In the genomic region with DNA sequence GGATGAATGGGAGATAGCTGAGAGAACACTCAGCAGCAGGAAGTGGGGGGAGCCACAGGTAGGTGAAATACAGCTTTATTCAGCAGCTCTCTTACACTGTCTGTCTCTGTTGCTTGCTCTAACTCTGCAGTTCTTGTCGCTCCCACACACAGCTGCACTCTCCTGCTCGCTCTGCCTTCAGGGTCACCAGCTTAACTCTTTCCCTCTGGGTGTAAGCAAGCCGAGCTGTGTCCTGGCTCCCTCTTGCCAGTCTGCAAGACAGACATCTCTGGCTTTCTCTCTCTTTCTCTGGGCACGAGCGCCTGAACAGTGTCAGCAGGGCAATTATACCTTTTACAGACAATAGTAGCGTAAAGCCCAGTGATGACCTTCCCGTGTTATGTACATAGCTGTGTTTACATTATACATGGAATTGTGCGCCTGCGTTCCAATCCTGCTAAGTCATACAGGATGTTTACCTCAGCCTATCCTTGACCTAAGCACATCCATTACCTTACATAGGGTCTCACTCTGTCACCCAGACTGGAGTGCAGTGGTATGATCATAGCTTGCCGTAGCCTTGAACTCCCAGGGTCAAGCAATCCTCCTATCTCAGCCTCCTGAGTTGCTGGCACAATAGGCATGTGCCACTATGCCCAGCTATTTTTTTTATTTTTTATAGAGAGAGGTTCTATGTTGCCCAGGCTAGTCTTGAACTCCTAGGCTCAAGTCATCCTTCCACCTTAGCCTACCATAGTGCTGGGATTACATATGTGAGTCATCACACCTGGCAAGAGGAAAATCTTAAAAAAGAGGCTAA, we compare ENCODE assay signal across 1 cellular context.
A peak's percentile ranks its signal among the peaks of the same experiment; 100 is the strongest.
TF ChIP-seq lines count a peak whose summit lies in the region.

No MANE protein-coding gene starts in this region.

TF ChIP-seq in HepG2, 621 proteins besides CTCF, POLR2A, EP300 and RAD21 (continued from another document and continues in another):
- TF ChIP-seq GRHL1 (CRISPR knock-in tag; conservative IDR thresholded peaks at IDR 0.05) (no peak), KAT7 (CRISPR knock-in tag; IDR thresholded peaks at IDR 0.05; ENCODE audit: borderline replicate concordance) (peak; percentile 86; the same call in 1 of the 2 replicates), ZNF570 (CRISPR knock-in tag; IDR thresholded peaks at IDR 0.05; ENCODE audit: borderline replicate concordance) (peak; percentile 84; the same call in 1 of the 2 replicates), MYNN (CRISPR knock-in tag; IDR thresholded peaks at IDR 0.05; ENCODE audit: low read depth) (peak; percentile 69; the same call in 1 of the 2 replicates), ZNF552 (CRISPR knock-in tag; IDR thresholded peaks at IDR 0.05; ENCODE audit: borderline replicate concordance) (peak; percentile 72; the same call in 1 of the 2 replicates), RFXANK (CRISPR knock-in tag; IDR thresholded peaks at IDR 0.05) (peak; percentile 89), ZNF598 (CRISPR knock-in tag; IDR thresholded peaks at IDR 0.05; ENCODE audit: borderline replicate concordance) (peak; percentile 83), ZKSCAN5 (CRISPR knock-in tag; IDR thresholded peaks at IDR 0.05) (0 out of 2 replicates have a peak, but pooled peaks have one; percentile 71), MYC (CRISPR knock-in tag; IDR thresholded peaks at IDR 0.05; ENCODE audit: borderline replicate concordance) (peak; percentile 43; the same call in 1 of the 2 replicates), GLI4 (CRISPR knock-in tag; IDR thresholded peaks at IDR 0.05; ENCODE audit: borderline replicate concordance) (0 out of 2 replicates have a peak, but pooled peaks have one; percentile 70), SP2 (CRISPR knock-in tag; IDR thresholded peaks at IDR 0.05) (no peak), SMAD3 (CRISPR knock-in tag; IDR thresholded peaks at IDR 0.05) (peak; percentile 99), CAMTA2 (CRISPR knock-in tag; IDR thresholded peaks at IDR 0.05; ENCODE audit: borderline replicate concordance) (peak; percentile 86; the same call in 1 of the 2 replicates), MTF2 (CRISPR knock-in tag; IDR thresholded peaks at IDR 0.05; ENCODE audit: borderline replicate concordance) (no peak), ZNF431 (CRISPR knock-in tag; IDR thresholded peaks at IDR 0.05; ENCODE audit: borderline replicate concordance, low read depth) (peak; percentile 98), SMC3 (IDR thresholded peaks at IDR 0.05; ENCODE audit: low read length) (no peak; the same call in 1 of the 2 replicates), ZBTB7A (CRISPR knock-in tag; IDR thresholded peaks at IDR 0.05) (peak; percentile 79), NFATC3 (CRISPR knock-in tag; IDR thresholded peaks at IDR 0.05) (no peak), HDAC6 (IDR thresholded peaks at IDR 0.05; ENCODE audit: low read depth, low read length) (no peak), ZBTB34 (CRISPR knock-in tag; IDR thresholded peaks at IDR 0.05) (no peak; the same call in none of the 2 replicates), U2AF2 (IDR thresholded peaks at IDR 0.05; ENCODE audit: low read depth, low read length) (no peak), HNF1A (IDR thresholded peaks at IDR 0.05; ENCODE audit: low read depth) (peak; percentile 80), HNF1A (CRISPR knock-in tag; IDR thresholded peaks at IDR 0.05; ENCODE audit: borderline replicate concordance) (peak; percentile 91; the same call in 1 of the 2 replicates), NFIC (IDR thresholded peaks at IDR 0.05; ENCODE audit: low read length) (peak; percentile 96), MEIS1 (CRISPR knock-in tag; IDR thresholded peaks at IDR 0.05; ENCODE audit: borderline replicate concordance) (peak; percentile 96), TBX2 (CRISPR knock-in tag; IDR thresholded peaks at IDR 0.05; ENCODE audit: borderline replicate concordance) (peak; percentile 99), MATR3 (CRISPR knock-in tag; IDR thresholded peaks at IDR 0.05) (no peak), SP4 (CRISPR knock-in tag; IDR thresholded peaks at IDR 0.05) (peak; percentile 81), SOX13 (IDR thresholded peaks at IDR 0.05) (peak; percentile 96), SOX13 (CRISPR knock-in tag; conservative IDR thresholded peaks at IDR 0.05 in 1 of 2, IDR thresholded peaks at IDR 0.05 in 1 of 2) (peak; percentile 32 to 100; a peak in 2 of 4 replicates), NCOR1 (IDR thresholded peaks at IDR 0.05; ENCODE audit: borderline replicate concordance, low read length) (peak; percentile 88), ZNF253 (CRISPR knock-in tag; IDR thresholded peaks at IDR 0.05; ENCODE audit: borderline replicate concordance) (peak; percentile 79), EED (CRISPR knock-in tag; IDR thresholded peaks at IDR 0.05) (no peak; the same call in 1 of the 2 replicates), RARA (CRISPR knock-in tag; IDR thresholded peaks at IDR 0.05) (peak; percentile 100), ATF1 (CRISPR knock-in tag; IDR thresholded peaks at IDR 0.05) (peak; percentile 55; the same call in 1 of the 2 replicates), ZZZ3 (CRISPR knock-in tag; IDR thresholded peaks at IDR 0.05; ENCODE audit: borderline replicate concordance) (0 out of 2 replicates have a peak, but pooled peaks have one; percentile 72), RBM22 (optimal IDR thresholded peaks at IDR 0.05; ENCODE audit: low read length) (peak; percentile 65), MED1 (CRISPR knock-in tag; IDR thresholded peaks at IDR 0.05) (peak; percentile 99), KMT2B (CRISPR knock-in tag; IDR thresholded peaks at IDR 0.05) (peak; percentile 82), TIGD3 (CRISPR knock-in tag; IDR thresholded peaks at IDR 0.05; ENCODE audit: borderline replicate concordance) (peak; percentile 86; the same call in 1 of the 2 replicates), GPBP1L1 (CRISPR knock-in tag; IDR thresholded peaks at IDR 0.05) (no peak), KDM2A (CRISPR knock-in tag; IDR thresholded peaks at IDR 0.05; ENCODE audit: borderline replicate concordance, low read depth) (peak; percentile 93), ZNF589 (CRISPR knock-in tag; conservative IDR thresholded peaks at IDR 0.05) (peak; percentile 93)
- TF ChIP-seq, protein P1, sequence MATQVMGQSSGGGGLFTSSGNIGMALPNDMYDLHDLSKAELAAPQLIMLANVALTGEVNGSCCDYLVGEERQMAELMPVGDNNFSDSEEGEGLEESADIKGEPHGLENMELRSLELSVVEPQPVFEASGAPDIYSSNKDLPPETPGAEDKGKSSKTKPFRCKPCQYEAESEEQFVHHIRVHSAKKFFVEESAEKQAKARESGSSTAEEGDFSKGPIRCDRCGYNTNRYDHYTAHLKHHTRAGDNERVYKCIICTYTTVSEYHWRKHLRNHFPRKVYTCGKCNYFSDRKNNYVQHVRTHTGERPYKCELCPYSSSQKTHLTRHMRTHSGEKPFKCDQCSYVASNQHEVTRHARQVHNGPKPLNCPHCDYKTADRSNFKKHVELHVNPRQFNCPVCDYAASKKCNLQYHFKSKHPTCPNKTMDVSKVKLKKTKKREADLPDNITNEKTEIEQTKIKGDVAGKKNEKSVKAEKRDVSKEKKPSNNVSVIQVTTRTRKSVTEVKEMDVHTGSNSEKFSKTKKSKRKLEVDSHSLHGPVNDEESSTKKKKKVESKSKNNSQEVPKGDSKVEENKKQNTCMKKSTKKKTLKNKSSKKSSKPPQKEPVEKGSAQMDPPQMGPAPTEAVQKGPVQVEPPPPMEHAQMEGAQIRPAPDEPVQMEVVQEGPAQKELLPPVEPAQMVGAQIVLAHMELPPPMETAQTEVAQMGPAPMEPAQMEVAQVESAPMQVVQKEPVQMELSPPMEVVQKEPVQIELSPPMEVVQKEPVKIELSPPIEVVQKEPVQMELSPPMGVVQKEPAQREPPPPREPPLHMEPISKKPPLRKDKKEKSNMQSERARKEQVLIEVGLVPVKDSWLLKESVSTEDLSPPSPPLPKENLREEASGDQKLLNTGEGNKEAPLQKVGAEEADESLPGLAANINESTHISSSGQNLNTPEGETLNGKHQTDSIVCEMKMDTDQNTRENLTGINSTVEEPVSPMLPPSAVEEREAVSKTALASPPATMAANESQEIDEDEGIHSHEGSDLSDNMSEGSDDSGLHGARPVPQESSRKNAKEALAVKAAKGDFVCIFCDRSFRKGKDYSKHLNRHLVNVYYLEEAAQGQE (IDR thresholded peaks at IDR 0.05; ENCODE audit: borderline replicate concordance in 1 of 2, low read depth in 1 of 2, low read length in 2 of 2) = peak in 1 of 2 experiments; percentile 77; a peak in 1 of 4 replicates
- TF ChIP-seq, protein P2, sequence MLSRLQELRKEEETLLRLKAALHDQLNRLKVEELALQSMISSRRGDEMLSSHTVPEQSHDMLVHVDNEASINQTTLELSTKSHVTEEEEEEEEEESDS (CRISPR knock-in tag; IDR thresholded peaks at IDR 0.05; ENCODE audit: borderline replicate concordance) = no peak
- TF ChIP-seq, protein P3, sequence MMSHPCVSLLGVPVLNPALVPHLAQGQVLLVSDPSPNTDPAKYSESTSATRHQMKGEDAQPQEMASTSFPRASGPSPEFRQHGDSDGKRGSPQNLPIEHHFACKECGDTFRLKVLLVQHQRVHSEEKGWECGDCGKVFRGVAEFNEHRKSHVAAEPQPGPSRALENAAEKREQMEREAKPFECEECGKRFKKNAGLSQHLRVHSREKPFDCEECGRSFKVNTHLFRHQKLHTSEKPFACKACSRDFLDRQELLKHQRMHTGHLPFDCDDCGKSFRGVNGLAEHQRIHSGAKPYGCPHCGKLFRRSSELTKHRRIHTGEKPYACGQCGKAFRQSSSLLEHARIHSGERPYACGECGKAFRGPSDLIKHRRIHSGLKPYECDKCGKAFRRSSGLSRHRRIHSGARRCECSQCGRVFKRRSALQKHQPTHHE (CRISPR knock-in tag; IDR thresholded peaks at IDR 0.05; ENCODE audit: borderline replicate concordance) = peak; percentile 68
